ENCODE assay signal across 8 cellular contexts in the genomic region with DNA sequence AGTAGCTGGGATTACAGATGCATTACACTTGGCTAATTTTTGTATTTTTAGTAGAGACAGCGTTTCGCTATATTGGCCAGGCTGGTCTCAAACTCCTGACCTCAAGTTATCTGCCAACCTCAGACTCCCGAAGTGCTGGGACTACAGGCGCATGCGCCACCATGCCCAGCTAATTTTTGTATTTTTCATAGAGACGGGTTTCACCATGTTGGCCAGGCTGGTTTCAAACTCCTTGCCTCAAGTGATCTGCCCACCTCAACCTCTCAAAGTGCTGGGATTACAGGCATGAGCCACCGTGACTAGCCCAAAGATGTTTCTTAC. TPM values are rescaled to one million over a fixed set of nuclear protein-coding genes. Genes with fewer than 3 reads are reported as not detected.
DNase-seq lines count a peak whose midpoint lies in the region; ATAC-seq, FAIRE-seq and TF ChIP-seq lines count a peak whose summit lies in the region.
"Not testable (repeated sequence)": the region's sequence is repeated elsewhere in the genome, so short reads cannot be mapped to it uniquely, and the experiment has no call there.

No MANE protein-coding gene starts in this region.

- CTCF ChIA-PET in activated B cell treated with CpG ODN at 0.5 μM for 24 hours (lab: Charles Lee), result interaction anchor here (1.0 to 2.0 kb wide), 6 partner anchors 14 to 90 kb away, joined by 3 to 16 read pairs (median 4); no protein-coding TSS in a partner anchor
- CTCF ChIA-PET in endothelial cell of umbilical vein (lab: Charles Lee), result not testable (repeated sequence)

- peak overlapping the region in 5 of 11 experiments; percentile 13 to 61 (median 38); a peak in 6 of 22 replicates for H3K4me2 ChIP-seq in BLaER1 treated with 17β-estradiol and CSF1 and Interleukin-3, amounts not matched to agents 10 nM and 100 nM
- not testable (repeated sequence) for H3K4me2 ChIP-seq in Loucy (ENCODE audit: low read depth, low read length, poor library complexity, severe bottlenecking); endothelial cell of umbilical vein (ENCODE audit: insufficient read depth, low read length)

- H2AFZ ChIP-seq in Loucy (ENCODE audit: low read length), result peak overlapping the region; percentile 38; the same call in 1 of the 2 replicates
- peak overlapping the region; percentile 4 for H2AFZ ChIP-seq in endothelial cell of umbilical vein (ENCODE audit: low read depth, low read length)

- H3K4me3 ChIP-seq in BLaER1 treated with 17β-estradiol and CSF1 and Interleukin-3, amounts not matched to agents 10 nM and 100 nM; Loucy (ENCODE audit: low read length, poor library complexity, severe bottlenecking); endothelial cell of umbilical vein (replicated peaks in 1 of 3; ENCODE audit: insufficient read depth in 1 of 3, low read depth in 1 of 3, low read length in 3 of 3); left lung; pancreas; stomach: not testable (repeated sequence)

- H3K4me3 Mint-ChIP-seq in activated B cell treated with CpG ODN at 0.5 μM for 24 hours, result not testable (repeated sequence)
- peak overlapping the region; percentile 57 for H3K4me3 Mint-ChIP-seq in activated naive CD8-positive, alpha-beta T cell

- not testable (repeated sequence) for ATAC-seq in activated B cell treated with CpG ODN at 0.5 μM for 24 hours (ENCODE audit: low read depth); left lung; pancreas

- H3K79me2 ChIP-seq in Loucy (ENCODE audit: insufficient read depth, low read length); endothelial cell of umbilical vein (ENCODE audit: control insufficient read depth, insufficient read depth, low read length): not testable (repeated sequence)

- peak overlapping the region in 10 of 11 experiments; percentile 9 to 60 (median 42); a peak in 14 of 22 replicates for H3K27ac ChIP-seq in BLaER1 treated with 17β-estradiol and CSF1 and Interleukin-3, amounts not matched to agents 10 nM and 100 nM
- H3K27ac ChIP-seq in endothelial cell of umbilical vein (ENCODE audit: insufficient read depth, low read depth, low read length) (peak overlapping the region; percentile 23), left lung (peak overlapping the region; percentile 45 to 54), pancreas (peak overlapping the region; percentile 23 to 69 (median 48)), stomach (peak overlapping the region; percentile 74 to 100 (median 96))

- not testable (repeated sequence) for H3K36me3 Mint-ChIP-seq in activated B cell treated with CpG ODN at 0.5 μM for 24 hours (ENCODE audit: low read depth); activated naive CD8-positive, alpha-beta T cell

- H3K9ac ChIP-seq in BLaER1 treated with 17β-estradiol and CSF1 and Interleukin-3, amounts not matched to agents 10 nM and 100 nM; Loucy (ENCODE audit: low read depth, low read length, poor library complexity, severe bottlenecking); endothelial cell of umbilical vein (replicated peaks; ENCODE audit: extremely low read depth, insufficient read depth, low read length): not testable (repeated sequence)

- dilution Hi-C loops in endothelial cell of umbilical vein (cut with MboI; ENCODE audit: extremely low pct_ligation_motif_present, low sequenced_read_pairs), result not testable (repeated sequence)

- H3F3A ChIP-seq in Loucy (ENCODE audit: low read depth), result not testable (repeated sequence)

- not testable (repeated sequence) for H3K9me3 ChIP-seq in BLaER1 treated with 17β-estradiol and CSF1 and Interleukin-3, amounts not matched to agents 10 nM and 100 nM (replicated peaks in 1 of 11); Loucy (ENCODE audit: insufficient read depth, low read depth, low read length); endothelial cell of umbilical vein (replicated peaks; ENCODE audit: control insufficient read depth, insufficient read depth, low read length); left lung; pancreas; stomach

- not testable (repeated sequence) for TF ChIP-seq EP300 in stomach (IDR thresholded peaks at IDR 0.05)

- peak overlapping the region; percentile 78 for H3K27ac Mint-ChIP-seq in activated B cell treated with CpG ODN at 0.5 μM for 24 hours
- H3K27ac Mint-ChIP-seq in activated naive CD8-positive, alpha-beta T cell, result peak overlapping the region; percentile 86

- not testable (repeated sequence) for FAIRE-seq in endothelial cell of umbilical vein (lab: Jason Lieb, UNC); pancreas (lab: Jason Lieb, UNC)

- not testable (repeated sequence) for H3K9me1 ChIP-seq in endothelial cell of umbilical vein (replicated peaks; ENCODE audit: control insufficient read depth, extremely low read depth, insufficient read depth, low read length)

- not testable (repeated sequence) for H3K36me3 ChIP-seq in BLaER1 treated with 17β-estradiol and CSF1 and Interleukin-3, amounts not matched to agents 10 nM and 100 nM; Loucy (ENCODE audit: insufficient read depth, low read length); endothelial cell of umbilical vein (ENCODE audit: control insufficient read depth in 2 of 2, extremely low read depth in 1 of 2, insufficient read depth in 2 of 2, low read length in 2 of 2); left lung; pancreas; stomach

- H4K20me1 ChIP-seq in BLaER1 treated with 17β-estradiol and CSF1 and Interleukin-3, amounts not matched to agents 10 nM and 100 nM; Loucy (ENCODE audit: insufficient read depth, low read length, poor library complexity, severe bottlenecking); endothelial cell of umbilical vein (replicated peaks; ENCODE audit: control insufficient read depth, extremely low read depth, insufficient read depth, low read length): not testable (repeated sequence)

- WGBS in pancreas, 2 donors, result 87 to 91% methylated on average over 7 of the region's 7 CpGs
- WGBS in stomach, 5 donors, result 92 to 97% (median 94%) methylated on average over 7 of the region's 7 CpGs

- H3K4me1 ChIP-seq in BLaER1 treated with 17β-estradiol and CSF1 and Interleukin-3, amounts not matched to agents 10 nM and 100 nM, result peaks cover 9 to 94% (median 46%) of the 10 kb centered on the region in 10 experiments; a peak in 19 of 20 replicates
- not testable (repeated sequence) for H3K4me1 ChIP-seq in Loucy (ENCODE audit: insufficient read depth, low read length, poor library complexity, severe bottlenecking)
- H3K4me1 ChIP-seq in endothelial cell of umbilical vein (ENCODE audit: control insufficient read depth, extremely low read depth, insufficient read depth, low read length) (peaks cover 26% of the 10 kb centered on the region), left lung (peaks cover 33 to 83% of the 10 kb centered on the region in 2 donors), pancreas (peaks cover 32 to 84% (median 44%) of the 10 kb centered on the region in 3 donors), stomach (peaks cover 47 to 97% (median 74%) of the 10 kb centered on the region in 4 donors)

- not testable (repeated sequence) for H3K9me2 ChIP-seq in Loucy (replicated peaks; ENCODE audit: low read depth, low read length)

- H3K9me3 Mint-ChIP-seq in activated B cell treated with CpG ODN at 0.5 μM for 24 hours; activated naive CD8-positive, alpha-beta T cell (ENCODE audit: low read depth): not testable (repeated sequence)

- not testable (repeated sequence) for TF ChIP-seq CTCF in Loucy (conservative IDR thresholded peaks at IDR 0.05; ENCODE audit: low read length); activated B cell treated with CpG ODN at 0.5 μM for 24 hours (IDR thresholded peaks at IDR 0.05); endothelial cell of umbilical vein (IDR thresholded peaks at IDR 0.05; ENCODE audit: extremely low read depth in 1 of 2, insufficient read depth in 1 of 2, low read depth in 1 of 2, low read length in 2 of 2); left lung (IDR thresholded peaks at IDR 0.05); pancreas (IDR thresholded peaks at IDR 0.05); stomach (IDR thresholded peaks at IDR 0.05)

- not testable (repeated sequence) for H3K27me3 Mint-ChIP-seq in activated B cell treated with CpG ODN at 0.5 μM for 24 hours; activated naive CD8-positive, alpha-beta T cell

- intact Hi-C loops in activated B cell treated with CpG ODN at 0.5 μM for 24 hours (cut with micrococcal nuclease) (loop anchor here (1.0 to 2.0 kb wide), 2 partner anchors 14 to 67 kb away; no protein-coding TSS in a partner anchor), endothelial cell of umbilical vein (cut with micrococcal nuclease) (loop anchor here (1.0 kb wide), 1 partner anchor 9 kb away; no protein-coding TSS in a partner anchor)
- intact Hi-C loops in left lung (cut with DNase I); pancreas (cut with DNase I); stomach (cut with DNase I; ENCODE audit: low total_unique reads): not testable (repeated sequence)

- H3K4me1 Mint-ChIP-seq in activated B cell treated with CpG ODN at 0.5 μM for 24 hours, result peaks cover 29% of the 10 kb centered on the region
- peaks cover 35% of the 10 kb centered on the region for H3K4me1 Mint-ChIP-seq in activated naive CD8-positive, alpha-beta T cell (ENCODE audit: low read depth)

- not testable (repeated sequence) for H3K27me3 ChIP-seq in BLaER1 treated with 17β-estradiol and CSF1 and Interleukin-3, amounts not matched to agents 10 nM and 100 nM; Loucy (ENCODE audit: insufficient read depth, low read length, poor library complexity, severe bottlenecking); endothelial cell of umbilical vein (ENCODE audit: control insufficient read depth in 2 of 2, insufficient read depth in 2 of 2, low read length in 2 of 2); left lung; pancreas; stomach

- POLR2A ChIA-PET in activated B cell treated with CpG ODN at 0.5 μM for 24 hours (lab: Charles Lee) (interaction anchor here (0.8 to 1.8 kb wide), 5 partner anchors 63 to 105 kb away, joined by 3 to 21 read pairs (median 5); no protein-coding TSS in a partner anchor), endothelial cell of umbilical vein (lab: Charles Lee) (interaction anchor here (1.0 to 1.6 kb wide), 5 partner anchors 9 to 145 kb away, joined by 3 to 15 read pairs (median 4); partner anchors contain the start of genes PTRH2 and VMP1)

- TF ChIP-seq POLR2A in endothelial cell of umbilical vein (IDR thresholded peaks at IDR 0.05; ENCODE audit: low read depth, low read length); stomach (IDR thresholded peaks at IDR 0.05): not testable (repeated sequence)

- DNase-seq in activated B cell treated with CpG ODN at 0.5 μM for 24 hours; endothelial cell of umbilical vein (ENCODE audit: low read depth, low spot score); left lung; pancreas: not testable (repeated sequence)
- peak; percentile 13 for DNase-seq in stomach

- TSS peak; percentile 16 for BruUV-seq in endothelial cell of umbilical vein (replicated peaks; lab: Mats Ljungman, UMichigan)

RNA-seq across cellular contexts. Expression of gene TUBD1, which starts 39.9 kb away (rescaled TPM):
- total RNA-seq in activated B cell treated with CpG ODN at 0.5 μM for 24 hours, result 10.5 and 15.1 TPM in 2 replicates
- total RNA-seq in endothelial cell of umbilical vein, result 11.3 and 11.6 TPM in 2 replicates
- 4.1 and 4.9 TPM in 2 replicates for polyA plus RNA-seq in endothelial cell of umbilical vein
- polyA plus RNA-seq in endothelial cell of umbilical vein (2011; cell fraction: cytosol; rRNA removed), result 6.0 and 6.4 TPM in 2 replicates
- polyA plus RNA-seq in endothelial cell of umbilical vein (2011; cell fraction: nucleus; rRNA removed), result 6.3 and 8.4 TPM in 2 replicates
- 9.6 and 10.6 TPM in 2 replicates for polyA plus RNA-seq in endothelial cell of umbilical vein (2012)
- polyA minus RNA-seq in endothelial cell of umbilical vein, result 14.2 and 22.1 TPM in 2 replicates
- 14.6 TPM for polyA minus RNA-seq in endothelial cell of umbilical vein (2011; cell fraction: cytosol; rRNA and poly(A)+ RNA removed)
- polyA minus RNA-seq in endothelial cell of umbilical vein (2011; cell fraction: nucleus; rRNA and poly(A)+ RNA removed), result 7.4 and 13.4 TPM in 2 replicates
- total RNA-seq in left lung, result 1 to 10 TPM; 7.4 to 8.5 TPM
- total RNA-seq in pancreas, result 1 to 10 TPM; 3.4 to 8.5 (median 6.4) TPM
- 1 to 10 TPM; 6.7 to 8.4 TPM for polyA plus RNA-seq in pancreas
- 10 to 100 TPM in 4 of 5 donors, not detected in 1; 10.1 to 28.6 (median 15.1) TPM for total RNA-seq in stomach
- polyA plus RNA-seq in stomach, result 10 to 100 TPM in 1 of 3 donors, 1 to 10 TPM in 2; 5.9 to 15.3 (median 7.5) TPM

RNA-seq across cellular contexts. Expression of gene RPS6KB1, which starts 40.1 kb away (rescaled TPM):
- total RNA-seq in activated B cell treated with CpG ODN at 0.5 μM for 24 hours (57.7 and 63.0 TPM in 2 replicates), endothelial cell of umbilical vein (40.5 and 45.7 TPM in 2 replicates), left lung (10 to 100 TPM; 26.4 to 30.3 TPM), pancreas (10 to 100 TPM; 19.2 to 24.5 (median 21.3) TPM), stomach (100 to 1,000 TPM in 1 of 5 donors, 10 to 100 TPM in 4; 26.3 to 129 (median 62.6) TPM)
- polyA plus RNA-seq in endothelial cell of umbilical vein (4.1 and 5.4 TPM in 2 replicates), pancreas (10 to 100 TPM in 1 of 2 donors, 1 to 10 TPM in 1; 10.0 to 12.3 TPM), stomach (10 to 100 TPM in 1 of 3 donors, 1 to 10 TPM in 2; 9.4 to 14.8 (median 9.7) TPM)
- 11.4 and 11.6 TPM in 2 replicates for polyA plus RNA-seq in endothelial cell of umbilical vein (2011; cell fraction: cytosol; rRNA removed)
- 19.4 and 21.8 TPM in 2 replicates for polyA plus RNA-seq in endothelial cell of umbilical vein (2011; cell fraction: nucleus; rRNA removed)
- polyA plus RNA-seq in endothelial cell of umbilical vein (2012), result 22.3 and 31.8 TPM in 2 replicates
- 18.4 and 23.7 TPM in 2 replicates for polyA minus RNA-seq in endothelial cell of umbilical vein
- 15.4 TPM for polyA minus RNA-seq in endothelial cell of umbilical vein (2011; cell fraction: cytosol; rRNA and poly(A)+ RNA removed)
- polyA minus RNA-seq in endothelial cell of umbilical vein (2011; cell fraction: nucleus; rRNA and poly(A)+ RNA removed), result 26.0 and 43.6 TPM in 2 replicates

Comparison
In these comparisons a context has a peak if more than half of its experiments do, and no peak if none do; other contexts are left out.
1. H3K27ac ChIP-seq: peak in every context shown above with its lines; median percentile 96 in stomach; 50 in left lung; 48 in pancreas; 42 in BLaER1 treated with 17β-estradiol and CSF1 and Interleukin-3, amounts not matched to agents 10 nM and 100 nM; 23 in endothelial cell of umbilical vein.